Comparison of ENCODE assay signal across 18 cellular contexts in the genomic region with DNA sequence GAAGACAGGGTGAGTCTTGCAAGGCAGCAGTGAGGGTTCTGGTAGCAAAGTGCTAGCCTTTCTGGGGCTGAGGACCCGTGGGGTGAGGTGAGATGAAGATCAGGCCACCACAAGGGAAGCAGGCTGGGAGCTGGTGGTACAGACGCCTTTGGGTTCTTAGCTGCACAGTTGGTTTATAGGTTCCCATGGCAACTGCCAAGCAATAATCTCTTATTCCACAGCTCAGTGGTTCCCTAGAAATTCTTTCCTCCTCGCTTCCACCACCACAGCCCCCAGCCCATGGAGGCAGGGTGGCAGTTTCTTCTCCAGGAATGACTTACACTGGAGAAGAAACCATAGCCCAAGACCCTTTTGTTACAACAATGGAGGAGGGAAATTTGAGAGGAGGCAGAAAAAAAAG.
"Had no signal": no experiment of that assay in that cellular context is flagged by ENCODE, and none has a peak within 500 bp of the region (broad histone marks: within the 10 kb centered on the region; RNA-seq: fewer than 3 reads in every experiment).

No MANE protein-coding gene starts in this region.

- H3K27me3 ChIP-seq: right atrium auricular region, testis had no signal

- H3K4me3 Mint-ChIP-seq: naive thymus-derived CD4-positive, alpha-beta T cell; nephron progenitor cell; stimulated activated naive B cell treated with anti-CD40 and anti-IgM and Interleukin-4, amounts not matched to agents 10 μg/mL and 1 μg/mL and 100 μg/mL, for 72 hours; stimulated activated naive CD8-positive, alpha-beta T cell treated with anti-CD3 and anti-CD28 coated beads, Interleukin-15, amount 100 ng/mL, for 72 hours had no signal

- DNase-seq: cortex of kidney; dorsolateral prefrontal cortex; effector CD8-positive, alpha-beta T cell; heart left ventricle; hippocampal formation; left colon; naive thymus-derived CD4-positive, alpha-beta T cell; nephron progenitor cell; posterior cingulate gyrus; sigmoid colon; stimulated activated CD4-positive, alpha-beta T cell treated with anti-CD3 and anti-CD28 coated beads, Interleukin-2, amount 100 ng/mL, for 24 hours; stimulated activated CD4-positive, alpha-beta T cell treated with anti-CD3 and anti-CD28 coated beads, Interleukin-4, amount 100 ng/mL, for 4 hours; stimulated activated naive B cell treated with anti-CD40 and anti-IgM and Interleukin-4, amounts not matched to agents 10 μg/mL and 1 μg/mL and 100 μg/mL, for 72 hours; stimulated activated naive CD8-positive, alpha-beta T cell treated with anti-CD3 and anti-CD28 coated beads, Interleukin-15, amount 100 ng/mL, for 72 hours; testis had no signal

- H3K27ac ChIP-seq: dorsolateral prefrontal cortex, heart left ventricle, right atrium auricular region, sigmoid colon, skin epidermis, testis, tibial nerve had no signal

- H3K4me1 Mint-ChIP-seq: stimulated activated naive CD8-positive, alpha-beta T cell treated with anti-CD3 and anti-CD28 coated beads, Interleukin-15, amount 100 ng/mL, for 72 hours had no signal

- H3K36me3 ChIP-seq: heart left ventricle, right atrium auricular region, sigmoid colon, tibial nerve had no signal

- H3K27ac Mint-ChIP-seq: naive thymus-derived CD4-positive, alpha-beta T cell; nephron progenitor cell; stimulated activated naive B cell treated with anti-CD40 and anti-IgM and Interleukin-4, amounts not matched to agents 10 μg/mL and 1 μg/mL and 100 μg/mL, for 72 hours; stimulated activated naive CD8-positive, alpha-beta T cell treated with anti-CD3 and anti-CD28 coated beads, Interleukin-15, amount 100 ng/mL, for 72 hours had no signal

- H3K36me3 Mint-ChIP-seq: naive thymus-derived CD4-positive, alpha-beta T cell; stimulated activated naive B cell treated with anti-CD40 and anti-IgM and Interleukin-4, amounts not matched to agents 10 μg/mL and 1 μg/mL and 100 μg/mL, for 72 hours had no signal

- H3K4me1 ChIP-seq: heart left ventricle, right atrium auricular region, sigmoid colon, testis, tibial nerve had no signal

- H3K4me3 ChIP-seq: dorsolateral prefrontal cortex, heart left ventricle, right atrium auricular region, sigmoid colon, skin epidermis, testis, tibial nerve had no signal

- H3K9me3 ChIP-seq: testis had no signal
